Comparison of ENCODE assay signal across 9 cellular contexts in genomic region chr1:244163861-244164562, GRCh38.
DNase-seq lines count a peak whose midpoint lies in the region; ATAC-seq, FAIRE-seq and TF ChIP-seq lines count a peak whose summit lies in the region.
"Had no signal": no experiment of that assay in that cellular context is flagged by ENCODE, and none has a peak within 500 bp of the region (broad histone marks: within the 10 kb centered on the region; RNA-seq: fewer than 3 reads in every experiment).

No MANE protein-coding gene starts in this region.

- DNase-seq in A673 (ENCODE audit: low spot score) (peak; percentile 89), mammary epithelial cell (peak; percentile 88), keratinocyte (ENCODE audit: low read depth, low spot score) (peak; percentile 41), T-helper 9 cell (no peak), GM12892 (ENCODE audit: insufficient read length) (no peak)

- H4K20me1 ChIP-seq in mammary epithelial cell (ENCODE audit: insufficient read depth, low read length) = no peaks in the 10 kb centered on the region
- H4K20me1 ChIP-seq in keratinocyte (ENCODE audit: control insufficient read depth, extremely low read depth, insufficient read depth, low read length) = no peaks in the 10 kb centered on the region

- H3K79me2 ChIP-seq in mammary epithelial cell (ENCODE audit: insufficient read depth, low read length) (no peaks in the 10 kb centered on the region), keratinocyte (ENCODE audit: control insufficient read depth, insufficient read depth, low read length) (no peaks in the 10 kb centered on the region)

- 67% methylated on average over 9 of the region's 9 CpGs for WGBS in HUES64
- 11% methylated on average over 8 of the region's 9 CpGs for WGBS in mammary epithelial cell (ENCODE audit: low coverage, missing lambda C conversion rate)

- no peak overlapping the region for H3K4me3 ChIP-seq in A673 (ENCODE audit: low read depth, low read length, poor library complexity, severe bottlenecking)
- H3K4me3 ChIP-seq in HUES64 (ENCODE audit: low read length) = no peak overlapping the region; the same call in 1 of the 2 replicates
- peak overlapping the region in 2 of 3 experiments; percentile 7 to 18 for H3K4me3 ChIP-seq in mammary epithelial cell (replicated peaks in 1 of 3; ENCODE audit: insufficient read depth in 1 of 3, low read depth in 2 of 3, low read length in 3 of 3)
- H3K4me3 ChIP-seq in keratinocyte (ENCODE audit: control insufficient read depth in 2 of 3, extremely low read depth in 1 of 3, insufficient read depth in 2 of 3, low read depth in 1 of 3, low read length in 3 of 3) = peak overlapping the region in 2 of 3 experiments; percentile 40 to 43
- H3K4me3 ChIP-seq: skin epidermis had no signal

- H3K4me2 ChIP-seq in mammary epithelial cell (ENCODE audit: insufficient read depth, low read depth, low read length) (peak overlapping the region; percentile 87), keratinocyte (ENCODE audit: control insufficient read depth, extremely low read depth, insufficient read depth, low read depth, low read length) (peak overlapping the region; percentile 84)

- H3K9me3 ChIP-seq in A673 (ENCODE audit: low read depth, low read length, poor library complexity, severe bottlenecking) (no peaks in the 10 kb centered on the region), HUES64 (ENCODE audit: insufficient read depth, low read depth, low read length) (no peaks in the 10 kb centered on the region), mammary epithelial cell (replicated peaks; ENCODE audit: insufficient read depth, low read length) (no peaks in the 10 kb centered on the region), keratinocyte (ENCODE audit: control insufficient read depth, low read depth, low read length) (no peaks in the 10 kb centered on the region)

- no peaks in the 10 kb centered on the region for H3K9me1 ChIP-seq in keratinocyte (ENCODE audit: control insufficient read depth, extremely low read depth, insufficient read depth, low read length)

- H3K36me3 ChIP-seq in A673 (ENCODE audit: insufficient read depth, low read length, poor library complexity, severe bottlenecking) (no peaks in the 10 kb centered on the region), HUES64 (ENCODE audit: insufficient read depth, low read length) (no peaks in the 10 kb centered on the region), mammary epithelial cell (ENCODE audit: insufficient read depth, low read length) (no peaks in the 10 kb centered on the region), keratinocyte (ENCODE audit: control insufficient read depth in 2 of 2, extremely low read depth in 1 of 2, insufficient read depth in 2 of 2, low read length in 2 of 2) (no peaks in the 10 kb centered on the region)

- in situ Hi-C loops in mammary epithelial cell (cut with MboI; ENCODE audit: low sequenced_read_pairs in 2 of 2) = no loop called here

- H3K4me1 ChIP-seq in A673 (ENCODE audit: insufficient read depth, low read length, poor library complexity, severe bottlenecking) = peaks cover 15% of the 10 kb centered on the region
- H3K4me1 ChIP-seq in HUES64 (ENCODE audit: insufficient read depth, low read length) = peaks cover 24% of the 10 kb centered on the region
- peaks cover 30% of the 10 kb centered on the region for H3K4me1 ChIP-seq in mammary epithelial cell (ENCODE audit: insufficient read depth, low read length)
- H3K4me1 ChIP-seq in keratinocyte (ENCODE audit: control insufficient read depth, extremely low read depth, insufficient read depth, low read length) = peaks cover 35% of the 10 kb centered on the region

- CTCF ChIA-PET in A673 (lab: Charles Lee) (no interaction called here), mammary epithelial cell (lab: Charles Lee; ENCODE audit: low non-redundant PET) (no interaction called here)

- dilution Hi-C loops in mammary epithelial cell (cut with HindIII; ENCODE audit: low sequenced_read_pairs) = no loop called here
- dilution Hi-C loops in keratinocyte (cut with MboI; ENCODE audit: extremely low pct_ligation_motif_present, low sequenced_read_pairs) = no loop called here

- no TSS peak for BruUV-seq in A673 (replicated peaks; lab: Mats Ljungman, UMichigan)
- BruUV-seq in mammary epithelial cell (replicated peaks; lab: Mats Ljungman, UMichigan) = no TSS peak

- H3K9ac ChIP-seq in HUES64 (ENCODE audit: low read depth, low read length) (peak overlapping the region; percentile 51; the same call in 1 of the 2 replicates), mammary epithelial cell (ENCODE audit: insufficient read depth, low read length) (no peak overlapping the region), keratinocyte (ENCODE audit: control insufficient read depth, extremely low read depth, insufficient read depth, low read length) (no peak overlapping the region)

- H3K27me3 ChIP-seq in A673 (replicated peaks; ENCODE audit: insufficient read depth, low read depth, low read length, poor library complexity) (no peaks in the 10 kb centered on the region), HUES64 (ENCODE audit: insufficient read depth, low read length) (no peaks in the 10 kb centered on the region), mammary epithelial cell (ENCODE audit: insufficient read depth, low read length) (no peaks in the 10 kb centered on the region), keratinocyte (ENCODE audit: control insufficient read depth, extremely low read depth, insufficient read depth, low read length) (no peaks in the 10 kb centered on the region)

- H3K27ac ChIP-seq in A673 (ENCODE audit: low read depth, low read length, poor library complexity, severe bottlenecking) = peak overlapping the region; percentile 67
- peak overlapping the region; percentile 88 for H3K27ac ChIP-seq in HUES64 (ENCODE audit: low read depth, low read length)
- peak overlapping the region; percentile 56 for H3K27ac ChIP-seq in mammary epithelial cell (ENCODE audit: insufficient read depth, low read depth, low read length)
- peak overlapping the region; percentile 60 for H3K27ac ChIP-seq in keratinocyte (ENCODE audit: control insufficient read depth, insufficient read depth, low read length)

- intact Hi-C loops in A673 (cut with micrococcal nuclease; ENCODE audit: unreplicated experiment) (no loop called here), mammary epithelial cell (cut with micrococcal nuclease) (no loop called here)

- no peak for TF ChIP-seq CTCF in A673 (conservative IDR thresholded peaks at IDR 0.05; ENCODE audit: low read depth, low read length)
- TF ChIP-seq CTCF in mammary epithelial cell (conservative IDR thresholded peaks at IDR 0.05 in 1 of 2, IDR thresholded peaks at IDR 0.05 in 1 of 2; ENCODE audit: extremely low read depth in 1 of 2, insufficient read depth in 1 of 2, low read depth in 1 of 2, low read length in 2 of 2) = no peak
- TF ChIP-seq CTCF in keratinocyte (optimal IDR thresholded peaks at IDR 0.05 in 1 of 3, IDR thresholded peaks at IDR 0.05 in 1 of 3, conservative IDR thresholded peaks at IDR 0.05 in 1 of 3; ENCODE audit: extremely low read depth in 1 of 3, insufficient read depth in 2 of 3, low read length in 3 of 3) = no peak

- peak; percentile 98 for FAIRE-seq in keratinocyte (lab: Jason Lieb, UNC)
- no peak for FAIRE-seq in GM12892 (lab: Jason Lieb, UNC)

- H2AFZ ChIP-seq in mammary epithelial cell (ENCODE audit: low read depth, low read length) (peak overlapping the region; percentile 81), keratinocyte (ENCODE audit: control insufficient read depth, low read length) (peak overlapping the region; percentile 45)

- POLR2A ChIA-PET in A673 (lab: Charles Lee; ENCODE audit: low non-redundant PET) = no interaction called here

- no peak for ATAC-seq in HG03175 (IDR thresholded peaks at IDR 0.05; ENCODE audit: unreplicated experiment)
- ATAC-seq in GM19397 (IDR thresholded peaks at IDR 0.05; ENCODE audit: unreplicated experiment) = no peak

- no peak for TF ChIP-seq POLR2A in GM12892 (IDR thresholded peaks at IDR 0.05; ENCODE audit: low read depth, low read length)

Comparison
In these comparisons a context has a peak if more than half of its experiments do, and no peak if none do; other contexts are left out.
1. DNase-seq: peak in A673 (single experiment), mammary epithelial cell (single experiment) and keratinocyte (single experiment); none in T-helper 9 cell (single experiment) and GM12892 (single experiment).
2. H3K4me3 ChIP-seq: peak in mammary epithelial cell (2 of 3) and keratinocyte (2 of 3); none in A673 (single experiment) and HUES64 (single experiment).
3. Peak in every context shown above with its lines, with median percentiles within 50 percentile points of each other: H3K27ac ChIP-seq.